In the genomic region with DNA sequence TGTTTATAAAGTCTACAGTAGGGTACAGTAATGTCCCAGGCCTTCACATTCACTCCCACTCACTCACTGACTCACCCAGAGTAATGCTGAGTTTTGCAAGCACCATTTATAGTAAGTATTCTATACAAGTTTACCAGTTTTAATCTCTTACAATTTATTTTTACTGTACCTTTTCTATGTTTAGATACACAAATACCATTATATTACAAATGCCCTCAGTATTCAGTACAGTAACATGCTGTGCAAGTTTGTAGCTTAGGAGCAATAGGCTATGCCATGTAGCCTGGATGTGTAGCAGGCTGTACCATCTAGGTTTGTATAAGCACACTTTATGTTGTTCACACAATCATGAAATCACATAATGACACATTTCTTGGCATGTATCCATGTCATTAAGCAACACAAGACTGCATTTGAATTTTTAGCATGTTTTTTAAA, we compare ENCODE assay signal across 19 cellular contexts.
DNase-seq lines count a peak whose midpoint lies in the region; ATAC-seq, FAIRE-seq and TF ChIP-seq lines count a peak whose summit lies in the region.
"Had no signal": no experiment of that assay in that cellular context is flagged by ENCODE, and none has a peak within 500 bp of the region (broad histone marks: within the 10 kb centered on the region; RNA-seq: fewer than 3 reads in every experiment).

No MANE protein-coding gene starts in this region.

- H3K4ac ChIP-seq in IMR-90 (ENCODE audit: low read depth, low read length), result peak overlapping the region; percentile 93; the same call in 1 of the 2 replicates

- intact Hi-C loops in IMR-90 (cut with micrococcal nuclease), result no loop called here
- intact Hi-C loops in right cardiac atrium (cut with DNase I), result no loop called here

- H3K9me1 ChIP-seq in IMR-90 (ENCODE audit: insufficient read depth, low read length), result peaks cover 3% of the 10 kb centered on the region

- H3K79me1 ChIP-seq in IMR-90 (ENCODE audit: low read depth in 1 of 2, low read length in 2 of 2), result peaks cover 0 to 4% of the 10 kb centered on the region in 2 experiments; a peak in 1 of 4 replicates

- 0 out of 2 replicates have a peak overlapping the region, but pooled peaks have one; percentile 1 for H3K27ac ChIP-seq in IMR-90 (ENCODE audit: insufficient read depth, low read length)
- no peak overlapping the region for H3K27ac ChIP-seq in foreskin keratinocyte
- H3K27ac ChIP-seq in right cardiac atrium (ENCODE audit: low read length), result no peak overlapping the region
- H3K27ac ChIP-seq in Peyer's patch, result no peak overlapping the region
- H3K27ac ChIP-seq: esophagus muscularis mucosa, thyroid gland had no signal

- no peak for FAIRE-seq in bronchial epithelial cell (lab: Jason Lieb, UNC)

- dilution Hi-C loops in IMR-90 (cut with HindIII; ENCODE audit: low sequenced_read_pairs, unreplicated experiment), result no loop called here

- H3K23ac ChIP-seq in IMR-90 (ENCODE audit: low read depth, low read length), result peak overlapping the region; percentile 80; the same call in 1 of the 2 replicates

- H3K4me3 ChIP-seq in AG04449 (ENCODE audit: low read depth, low read length), result no peak overlapping the region
- H3K4me3 ChIP-seq in IMR-90 (ENCODE audit: insufficient read depth, low read depth, low read length), result no peak overlapping the region
- no peak overlapping the region for H3K4me3 ChIP-seq in bronchial epithelial cell (ENCODE audit: low read depth, low read length)
- no peak overlapping the region for H3K4me3 ChIP-seq in right cardiac atrium (ENCODE audit: low read length)
- H3K4me3 ChIP-seq in Peyer's patch, result no peak overlapping the region
- H3K4me3 ChIP-seq: esophagus muscularis mucosa, lung, thyroid gland had no signal

- H3K9ac ChIP-seq in IMR-90 (ENCODE audit: low read depth, low read length), result no peak overlapping the region

- peak overlapping the region; percentile 99 for H2BK5ac ChIP-seq in IMR-90 (ENCODE audit: low read depth, low read length, poor library complexity, severe bottlenecking)

- peaks cover 7% of the 10 kb centered on the region; the same call in 1 of the 2 replicates for H3K4me1 ChIP-seq in IMR-90 (ENCODE audit: control insufficient read depth, insufficient read depth, low read length)
- peaks cover 16% of the 10 kb centered on the region for H3K4me1 ChIP-seq in foreskin keratinocyte
- no peaks in the 10 kb centered on the region for H3K4me1 ChIP-seq in right cardiac atrium (ENCODE audit: control insufficient read depth, insufficient read depth, low read length)
- H3K4me1 ChIP-seq in Peyer's patch, result no peaks in the 10 kb centered on the region
- H3K4me1 ChIP-seq: esophagus muscularis mucosa, thyroid gland had no signal

- no TSS peak for BruUV-seq in IMR-90 (replicated peaks; lab: Mats Ljungman, UMichigan)

- H3K14ac ChIP-seq in IMR-90 (replicated peaks; ENCODE audit: low read depth, low read length), result no peak overlapping the region

- no peak overlapping the region; the same call in 1 of the 2 replicates for H4K5ac ChIP-seq in IMR-90 (ENCODE audit: low read depth, low read length)

- H3K4me2 ChIP-seq in IMR-90 (ENCODE audit: low read depth, low read length), result peak overlapping the region; percentile 17; the same call in 1 of the 2 replicates

- no peak overlapping the region for H2AK9ac ChIP-seq in IMR-90 (replicated peaks; ENCODE audit: low read depth, low read length, poor library complexity)

- H3K9me3 ChIP-seq in IMR-90 (ENCODE audit: control insufficient read depth, insufficient read depth, low read length) (no peaks in the 10 kb centered on the region), right cardiac atrium (ENCODE audit: control insufficient read depth, low read length) (no peaks in the 10 kb centered on the region), Peyer's patch (no peaks in the 10 kb centered on the region)
- H3K9me3 ChIP-seq: esophagus muscularis mucosa, thyroid gland had no signal

- CTCF ChIA-PET in AG04449 (lab: Yijun Ruan, JAX) (no interaction called here), IMR-90 (lab: Yijun Ruan, JAX) (no interaction called here)

- no peak overlapping the region for H2AK5ac ChIP-seq in IMR-90 (ENCODE audit: low read depth, low read length)

- H2BK120ac ChIP-seq in IMR-90 (ENCODE audit: low read depth, low read length), result peak overlapping the region; percentile 98

- peak overlapping the region; percentile 83; the same call in 1 of the 2 replicates for H2BK20ac ChIP-seq in IMR-90 (ENCODE audit: low read depth, low read length)

- H3K27me3 ChIP-seq in IMR-90 (ENCODE audit: control insufficient read depth, insufficient read depth, low read length) (no peaks in the 10 kb centered on the region), bronchial epithelial cell (ENCODE audit: control insufficient read depth, insufficient read depth, low read length) (no peaks in the 10 kb centered on the region), foreskin keratinocyte (no peaks in the 10 kb centered on the region), right cardiac atrium (ENCODE audit: control insufficient read depth, insufficient read depth) (no peaks in the 10 kb centered on the region), Peyer's patch (no peaks in the 10 kb centered on the region)
- H3K27me3 ChIP-seq: esophagus muscularis mucosa, thyroid gland had no signal

- no peak for TF ChIP-seq CTCF in AG04449 (IDR thresholded peaks at IDR 0.05; ENCODE audit: insufficient read depth, low read length, missing control alignments)
- no peak for TF ChIP-seq CTCF in IMR-90 (conservative IDR thresholded peaks at IDR 0.05; ENCODE audit: low read depth, low read length)
- TF ChIP-seq CTCF in bronchial epithelial cell (IDR thresholded peaks at IDR 0.05; ENCODE audit: insufficient read depth, low read length, severe bottlenecking), result no peak
- no peak for TF ChIP-seq CTCF in foreskin keratinocyte (conservative IDR thresholded peaks at IDR 0.05)
- TF ChIP-seq CTCF in Peyer's patch (IDR thresholded peaks at IDR 0.05), result no peak

- H2AFZ ChIP-seq in IMR-90 (replicated peaks; ENCODE audit: low read length, poor library complexity), result no peak overlapping the region

- H4K91ac ChIP-seq in IMR-90 (ENCODE audit: insufficient read depth, low read depth, low read length), result peak overlapping the region; percentile 35; the same call in 1 of the 2 replicates

- H4K8ac ChIP-seq in IMR-90 (ENCODE audit: low read depth in 2 of 2, low read length in 2 of 2), result peak overlapping the region in 1 of 2 experiments; percentile 44; a peak in 2 of 4 replicates

- H3K56ac ChIP-seq in IMR-90 (ENCODE audit: extremely low read depth, insufficient read depth, low read length), result no peak overlapping the region

- peak overlapping the region; percentile 2; the same call in 1 of the 3 replicates for H2BK15ac ChIP-seq in IMR-90 (ENCODE audit: low read depth, low read length)

- peak overlapping the region; percentile 46; the same call in 1 of the 2 replicates for H3K18ac ChIP-seq in IMR-90 (ENCODE audit: low read depth, low read length)

- DNase-seq in AG04449 (ENCODE audit: low read depth, low spot score) (peak; percentile 66), IMR-90 (peak; percentile 97), bronchial epithelial cell (ENCODE audit: low read depth) (peak; percentile 95), foreskin keratinocyte (peak; percentile 59 to 68), CD1c-positive myeloid dendritic cell (ENCODE audit: extremely low spot score) (no peak), right cardiac atrium (no peak), NAMALWA (ENCODE audit: low spot score) (no peak), Peyer's patch (no peak)
- DNase-seq: activated CD4-positive, CD25-positive, alpha-beta regulatory T cell treated with anti-CD3 and anti-CD28 coated beads, Interleukin-2, amount 50 U/mL, for 72 hours; activated CD8-positive, alpha-beta memory T cell treated with anti-CD3 and anti-CD28 coated beads, Interleukin-2, amount 50 U/mL, for 4 hours; activated naive CD4-positive, alpha-beta T cell treated with anti-CD3 and anti-CD28 coated beads, Interleukin-2, amount 50 U/mL, for 16 hours; Calu3; NCI-H2107; NCI-H748 treated with DMSO at 0.1 percent for 48 hours; stimulated activated CD8-positive, alpha-beta memory T cell treated with anti-CD3 and anti-CD28 coated beads, Interleukin-4, amount 100 ng/mL, for 48 hours; thyroid gland had no signal

- in situ Hi-C loops in IMR-90 (cut with MboI; ENCODE audit: low sequenced_read_pairs), result no loop called here

- H3K36me3 ChIP-seq in IMR-90 (ENCODE audit: control insufficient read depth, insufficient read depth, low read length) (no peaks in the 10 kb centered on the region), bronchial epithelial cell (ENCODE audit: control insufficient read depth, insufficient read depth, low read length) (no peaks in the 10 kb centered on the region), Peyer's patch (no peaks in the 10 kb centered on the region)
- H3K36me3 ChIP-seq: esophagus muscularis mucosa, thyroid gland had no signal

- TF ChIP-seq POLR2A in IMR-90 (IDR thresholded peaks at IDR 0.05; ENCODE audit: low read depth, low read length), result no peak
- no peak for TF ChIP-seq POLR2A in Peyer's patch (IDR thresholded peaks at IDR 0.05)

- ATAC-seq in IMR-90 (ENCODE audit: low read depth) (peak; percentile 95), foreskin keratinocyte (peak; percentile 78), right cardiac atrium (no peak)
- ATAC-seq: natural killer cell treated with Interleukin-12 subunit alpha and Interleukin-12 subunit beta and Interleukin-15 and Interleukin-18, amount 100 ng/mL, for 72 hours had no signal

- no peaks in the 10 kb centered on the region for H4K20me1 ChIP-seq in IMR-90 (ENCODE audit: insufficient read depth, low read length)

- no peak for TF ChIP-seq RAD21 in IMR-90 (IDR thresholded peaks at IDR 0.05; ENCODE audit: low read length)

- POLR2A ChIA-PET in AG04449 (lab: Yijun Ruan, JAX), result no interaction called here
- POLR2A ChIA-PET in IMR-90 (lab: Charles Lee; ENCODE audit: unreplicated experiment), result no interaction called here

TF ChIP-seq in IMR-90, 13 proteins besides CTCF, POLR2A, EP300 and RAD21 (continues in another document):
- TF ChIP-seq, protein P1, sequence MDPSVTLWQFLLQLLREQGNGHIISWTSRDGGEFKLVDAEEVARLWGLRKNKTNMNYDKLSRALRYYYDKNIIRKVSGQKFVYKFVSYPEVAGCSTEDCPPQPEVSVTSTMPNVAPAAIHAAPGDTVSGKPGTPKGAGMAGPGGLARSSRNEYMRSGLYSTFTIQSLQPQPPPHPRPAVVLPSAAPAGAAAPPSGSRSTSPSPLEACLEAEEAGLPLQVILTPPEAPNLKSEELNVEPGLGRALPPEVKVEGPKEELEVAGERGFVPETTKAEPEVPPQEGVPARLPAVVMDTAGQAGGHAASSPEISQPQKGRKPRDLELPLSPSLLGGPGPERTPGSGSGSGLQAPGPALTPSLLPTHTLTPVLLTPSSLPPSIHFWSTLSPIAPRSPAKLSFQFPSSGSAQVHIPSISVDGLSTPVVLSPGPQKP (IDR thresholded peaks at IDR 0.05; ENCODE audit: borderline replicate concordance, low read depth, low read length), result no peak
- no peak for TF ChIP-seq BHLHE40 (IDR thresholded peaks at IDR 0.05; ENCODE audit: low read depth, low read length)
- peak; percentile 93 for TF ChIP-seq CEBPB (IDR thresholded peaks at IDR 0.05; ENCODE audit: low read depth, low read length)
- TF ChIP-seq MAZ (IDR thresholded peaks at IDR 0.05; ENCODE audit: borderline replicate concordance, low read depth, low read length), result no peak

Comparison
In these comparisons a context has a peak if more than half of its experiments do, and no peak if none do; other contexts are left out.
1. DNase-seq: peak in AG04449 (single experiment), IMR-90 (single experiment), bronchial epithelial cell (single experiment) and foreskin keratinocyte (2 of 2); none in CD1c-positive myeloid dendritic cell (single experiment), right cardiac atrium (0 of 3), NAMALWA (single experiment) and Peyer's patch (0 of 3).
2. ATAC-seq: peak in IMR-90 (single experiment) and foreskin keratinocyte (single experiment); none in right cardiac atrium (0 of 2).